25 cellular contexts compared by ENCODE assay signal in the genomic region with DNA sequence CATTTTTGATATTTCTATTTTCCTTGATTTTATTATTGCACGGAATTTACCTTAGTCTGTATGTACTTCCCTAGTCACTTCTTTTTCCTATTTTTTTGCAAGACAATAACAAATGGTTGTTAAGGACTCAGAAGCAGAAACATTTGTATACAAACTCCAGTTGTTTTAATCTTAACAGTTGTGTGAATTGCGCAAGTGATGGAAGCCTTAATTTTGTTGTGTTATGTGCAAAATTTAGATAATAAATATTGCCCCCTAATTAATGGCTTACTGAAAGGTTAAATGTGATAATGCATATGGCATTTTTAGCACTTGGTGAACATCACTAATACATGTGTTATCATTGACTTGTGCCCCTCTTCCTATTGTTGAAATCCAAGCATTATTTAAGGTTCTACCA.
A peak's percentile ranks its signal among the peaks of the same experiment; 100 is the strongest.
DNase-seq lines count a peak whose midpoint lies in the region; ATAC-seq, FAIRE-seq and TF ChIP-seq lines count a peak whose summit lies in the region.
"Had no signal": no experiment of that assay in that cellular context is flagged by ENCODE, and none has a peak within 500 bp of the region (broad histone marks: within the 10 kb centered on the region; RNA-seq: fewer than 3 reads in every experiment).

No MANE protein-coding gene starts in this region.

- H3K9me3 Mint-ChIP-seq in GM23338 = peaks cover 4% of the 10 kb centered on the region
- no peaks in the 10 kb centered on the region for H3K9me3 Mint-ChIP-seq in activated T-helper 1 cell treated with anti-CD3 and anti-CD28 coated beads, Interleukin-12 subunit alpha, Interleukin-12 subunit beta, Interleukin-2, Interleukin-4 antibody, amounts not matched to agents 30 ng/mL and 10 ng/mL and 1 ng/mL, durations not matched to agents 14 hours and 24 hours and 36 hours

- H3K18ac ChIP-seq in H1 (ENCODE audit: extremely low read depth, low read length) = no peak overlapping the region
- H3K18ac ChIP-seq in mesenchymal stem cell (ENCODE audit: low read depth in 1 of 2, low read length in 2 of 2) = no peak overlapping the region

- no peaks in the 10 kb centered on the region for H3K36me3 ChIP-seq in GM23338 (ENCODE audit: insufficient read depth)
- H3K36me3 ChIP-seq in H1 (ENCODE audit: control insufficient read depth in 2 of 4, insufficient read depth in 4 of 4, low read length in 3 of 4) = no peaks in the 10 kb centered on the region
- H3K36me3 ChIP-seq in mesenchymal stem cell (ENCODE audit: control insufficient read depth in 1 of 2, insufficient read depth in 2 of 2, low read depth in 1 of 2, low read length in 2 of 2) = no peaks in the 10 kb centered on the region
- no peaks in the 10 kb centered on the region for H3K36me3 ChIP-seq in upper lobe of right lung
- H3K36me3 ChIP-seq: BLaER1 treated with 17β-estradiol and CSF1 and Interleukin-3, amounts not matched to agents 10 nM and 100 nM had no signal

- H3K27me3 ChIP-seq in GM23338 (ENCODE audit: insufficient read depth) (no peaks in the 10 kb centered on the region), H1 (replicated peaks in 1 of 4; ENCODE audit: control insufficient read depth in 3 of 4, extremely low read depth in 1 of 4, insufficient read depth in 3 of 4, low read length in 3 of 4) (no peaks in the 10 kb centered on the region), mesenchymal stem cell (ENCODE audit: control insufficient read depth in 1 of 2, insufficient read depth in 1 of 2, low read length in 2 of 2) (no peaks in the 10 kb centered on the region), upper lobe of right lung (no peaks in the 10 kb centered on the region)
- H3K27me3 ChIP-seq: BLaER1 treated with 17β-estradiol and CSF1 and Interleukin-3, amounts not matched to agents 10 nM and 100 nM had no signal

- H3K14ac ChIP-seq in H1 (ENCODE audit: insufficient read length) (no peak overlapping the region), mesenchymal stem cell (ENCODE audit: low read length in 2 of 2) (no peak overlapping the region)

- no peaks in the 10 kb centered on the region for H3F3A ChIP-seq in GM23338 (replicated peaks; ENCODE audit: low read depth)

- FAIRE-seq in H1 (lab: Jason Lieb, UNC) = no peak
- FAIRE-seq: A549, D721Med, GM12878, GM12892, GM18507 had no signal

- CTCF ChIA-PET in H1 (lab: Charles Lee; ENCODE audit: partially characterized antibody) = no interaction called here

- H3K36me3 Mint-ChIP-seq in GM23338 (ENCODE audit: low read depth) = peaks cover 6% of the 10 kb centered on the region
- H3K36me3 Mint-ChIP-seq in activated T-helper 1 cell treated with anti-CD3 and anti-CD28 coated beads, Interleukin-12 subunit alpha, Interleukin-12 subunit beta, Interleukin-2, Interleukin-4 antibody, amounts not matched to agents 30 ng/mL and 10 ng/mL and 1 ng/mL, durations not matched to agents 14 hours and 24 hours and 36 hours (ENCODE audit: low read depth) = no peaks in the 10 kb centered on the region
- H3K36me3 Mint-ChIP-seq: CD8-positive, alpha-beta T cell had no signal

- H3K4ac ChIP-seq in H1 (replicated peaks; ENCODE audit: insufficient read length, low read depth, low read length) (no peak overlapping the region), mesenchymal stem cell (ENCODE audit: low read depth in 1 of 2, low read length in 2 of 2) (no peak overlapping the region)

- H4K20me1 ChIP-seq in GM23338 (replicated peaks; ENCODE audit: insufficient read depth) = no peaks in the 10 kb centered on the region
- no peaks in the 10 kb centered on the region for H4K20me1 ChIP-seq in H1 (replicated peaks in 1 of 2; ENCODE audit: control insufficient read depth in 1 of 2, insufficient read depth in 2 of 2, low read length in 2 of 2)
- H4K20me1 ChIP-seq: BLaER1 treated with 17β-estradiol and CSF1 and Interleukin-3, amounts not matched to agents 10 nM and 100 nM had no signal

- POLR2A ChIA-PET in H1 (lab: Charles Lee; ENCODE audit: partially characterized antibody) = no interaction called here

- H3K9me3 ChIP-seq in H1 (ENCODE audit: insufficient read depth in 2 of 2, low read depth in 1 of 2, low read length in 1 of 2) = no peaks in the 10 kb centered on the region
- no peaks in the 10 kb centered on the region for H3K9me3 ChIP-seq in mesenchymal stem cell (ENCODE audit: control insufficient read depth, low read length)
- no peaks in the 10 kb centered on the region for H3K9me3 ChIP-seq in upper lobe of right lung
- H3K9me3 ChIP-seq: A549, Caco-2 had no signal

- H3K9ac ChIP-seq in H1 (replicated peaks in 1 of 4; ENCODE audit: extremely low read depth in 1 of 4, low read depth in 3 of 4, low read length in 3 of 4) = no peak overlapping the region
- H3K9ac ChIP-seq in mesenchymal stem cell (ENCODE audit: low read length) = no peak overlapping the region
- H3K9ac ChIP-seq: BLaER1 treated with 17β-estradiol and CSF1 and Interleukin-3, amounts not matched to agents 10 nM and 100 nM had no signal

- peak overlapping the region; percentile 22; the same call in 1 of the 2 replicates for H3K27ac Mint-ChIP-seq in GM23338
- no peak overlapping the region for H3K27ac Mint-ChIP-seq in activated T-helper 1 cell treated with anti-CD3 and anti-CD28 coated beads, Interleukin-12 subunit alpha, Interleukin-12 subunit beta, Interleukin-2, Interleukin-4 antibody, amounts not matched to agents 30 ng/mL and 10 ng/mL and 1 ng/mL, durations not matched to agents 14 hours and 24 hours and 36 hours
- H3K27ac Mint-ChIP-seq: B cell; CD4-positive, alpha-beta T cell; CD8-positive, alpha-beta T cell had no signal

- TF ChIP-seq CTCF in GM23338 (conservative IDR thresholded peaks at IDR 0.05; ENCODE audit: low read depth in 2 of 2) = no peak
- TF ChIP-seq CTCF in H1 (IDR thresholded peaks at IDR 0.05; ENCODE audit: control extremely low read depth in 1 of 3, insufficient read depth in 1 of 3, low read depth in 1 of 3, low read length in 3 of 3) = no peak
- TF ChIP-seq CTCF in upper lobe of right lung (IDR thresholded peaks at IDR 0.05) = no peak

- H2BK12ac ChIP-seq in H1 (ENCODE audit: low read depth, low read length) = no peak overlapping the region
- H2BK12ac ChIP-seq in mesenchymal stem cell (ENCODE audit: low read length in 2 of 2) = no peak overlapping the region

- no peak overlapping the region for H4K5ac ChIP-seq in H1 (ENCODE audit: insufficient read length, low read depth, low read length)

- WGBS in H1 (ENCODE audit: extremely low coverage in 1 of 2, insufficient coverage in 1 of 2, insufficient read length in 1 of 2, insufficient replicate concordance in 2 of 2, low coverage in 1 of 2, low lambda C conversion rate in 2 of 2, missing lambda C conversion rate in 1 of 2), 2 experiments = 81% methylated on average over 2 of the region's 2 CpGs; no CpG with 5 or more reads in 1 of the 2 experiments
- no CpG with 5 or more reads among the region's 2 CpGs for WGBS in mesenchymal stem cell

- H2BK15ac ChIP-seq in H1 (ENCODE audit: low read length) (no peak overlapping the region), mesenchymal stem cell (ENCODE audit: low read depth, poor library complexity, severe bottlenecking) (no peak overlapping the region)

- H3K79me2 ChIP-seq in GM23338 (replicated peaks; ENCODE audit: insufficient read depth) (no peaks in the 10 kb centered on the region), H1 (ENCODE audit: control insufficient read depth in 1 of 2, insufficient read depth in 2 of 2, low read length in 2 of 2) (no peaks in the 10 kb centered on the region)

- H2AK5ac ChIP-seq in H1 (ENCODE audit: low read depth, low read length) (no peak overlapping the region), mesenchymal stem cell (ENCODE audit: low read length, severe bottlenecking) (no peak overlapping the region)

- H3K4me2 ChIP-seq in GM23338 (no peak overlapping the region), H1 (ENCODE audit: insufficient read depth in 1 of 2, low read depth in 2 of 2, low read length in 2 of 2) (no peak overlapping the region), mesenchymal stem cell (ENCODE audit: low read length, poor library complexity, severe bottlenecking) (no peak overlapping the region)
- H3K4me2 ChIP-seq: A549; BLaER1 treated with 17β-estradiol and CSF1 and Interleukin-3, amounts not matched to agents 10 nM and 100 nM had no signal

- no peak for TF ChIP-seq POLR2A in H1 (IDR thresholded peaks at IDR 0.05; ENCODE audit: control extremely low read depth in 1 of 2, low read depth in 2 of 2, low read length in 2 of 2)

- H3K79me1 ChIP-seq in H1 (ENCODE audit: low read depth, low read length) = no peaks in the 10 kb centered on the region
- no peaks in the 10 kb centered on the region for H3K79me1 ChIP-seq in mesenchymal stem cell (replicated peaks; ENCODE audit: low read length, poor library complexity, severe bottlenecking)

- no peaks in the 10 kb centered on the region for H3K4me1 ChIP-seq in GM23338 (ENCODE audit: insufficient read depth)
- H3K4me1 ChIP-seq in H1 (replicated peaks in 1 of 4; ENCODE audit: control insufficient read depth in 3 of 4, insufficient read depth in 4 of 4, low read length in 3 of 4) = no peaks in the 10 kb centered on the region
- H3K4me1 ChIP-seq in mesenchymal stem cell (ENCODE audit: control insufficient read depth, insufficient read depth, low read depth, low read length) = no peaks in the 10 kb centered on the region
- H3K4me1 ChIP-seq in upper lobe of right lung = no peaks in the 10 kb centered on the region
- H3K4me1 ChIP-seq: A549; BLaER1 treated with 17β-estradiol and CSF1 and Interleukin-3, amounts not matched to agents 10 nM and 100 nM; Caco-2 had no signal

- H3K9me2 ChIP-seq in GM23338 (ENCODE audit: insufficient read depth) = no peaks in the 10 kb centered on the region

- no peaks in the 10 kb centered on the region for H3K27me3 Mint-ChIP-seq in GM23338 (ENCODE audit: insufficient read depth, low read depth, poor library complexity)
- no peaks in the 10 kb centered on the region for H3K27me3 Mint-ChIP-seq in activated T-helper 1 cell treated with anti-CD3 and anti-CD28 coated beads, Interleukin-12 subunit alpha, Interleukin-12 subunit beta, Interleukin-2, Interleukin-4 antibody, amounts not matched to agents 30 ng/mL and 10 ng/mL and 1 ng/mL, durations not matched to agents 14 hours and 24 hours and 36 hours (ENCODE audit: insufficient read depth)
- H3K27me3 Mint-ChIP-seq: B cell; CD4-positive, alpha-beta T cell had no signal

- H2BK5ac ChIP-seq in H1 (ENCODE audit: low read depth, low read length) = no peak overlapping the region
- no peak overlapping the region for H2BK5ac ChIP-seq in mesenchymal stem cell (ENCODE audit: low read depth, low read length, poor library complexity, severe bottlenecking)

- intact Hi-C loops in activated T-helper 1 cell treated with anti-CD3 and anti-CD28 coated beads, Interleukin-12 subunit alpha, Interleukin-12 subunit beta, Interleukin-2, Interleukin-4 antibody, amounts not matched to agents 30 ng/mL and 10 ng/mL and 1 ng/mL, durations not matched to agents 14 hours and 24 hours and 36 hours (cut with micrococcal nuclease) = no loop called here
- intact Hi-C loops in upper lobe of right lung (cut with DNase I) = no loop called here

- H3K4me3 Mint-ChIP-seq in GM23338 = no peak overlapping the region
- H3K4me3 Mint-ChIP-seq in activated T-helper 1 cell treated with anti-CD3 and anti-CD28 coated beads, Interleukin-12 subunit alpha, Interleukin-12 subunit beta, Interleukin-2, Interleukin-4 antibody, amounts not matched to agents 30 ng/mL and 10 ng/mL and 1 ng/mL, durations not matched to agents 14 hours and 24 hours and 36 hours = no peak overlapping the region
- H3K4me3 Mint-ChIP-seq: B cell; CD4-positive, alpha-beta T cell; CD8-positive, alpha-beta T cell had no signal

- H4K8ac ChIP-seq in H1 (ENCODE audit: extremely low read depth, insufficient read depth, low read length) (no peak overlapping the region), mesenchymal stem cell (ENCODE audit: low read length) (no peak overlapping the region)

- no peak for DNase-seq in GM23338 (ENCODE audit: low spot score)
- no peak for DNase-seq in H1 (ENCODE audit: low read depth in 1 of 2, low spot score in 2 of 2)
- DNase-seq in mesenchymal stem cell = peak; percentile 37
- no peak for DNase-seq in activated T-cell treated with anti-CD3 and anti-CD28 coated beads, Interleukin-2, amount 50 U/mL, for 1 hour
- DNase-seq in activated T-helper 1 cell treated with anti-CD3 and anti-CD28 coated beads, Interleukin-12 subunit alpha, Interleukin-12 subunit beta, Interleukin-2, Interleukin-4 antibody, amounts not matched to agents 30 ng/mL and 10 ng/mL and 1 ng/mL, durations not matched to agents 14 hours and 24 hours and 36 hours (ENCODE audit: low spot score) = no peak
- DNase-seq in upper lobe of right lung = no peak
- DNase-seq: AML-193; Caco-2; Calu3; CD4-positive, alpha-beta T cell; CD8-positive, alpha-beta T cell; DND-41; EL; GDM1 had no signal

- no peak for TF ChIP-seq RAD21 in Ishikawa (IDR thresholded peaks at IDR 0.05; ENCODE audit: low read depth)
- TF ChIP-seq RAD21 in H1 (IDR thresholded peaks at IDR 0.05 in 1 of 2, conservative IDR thresholded peaks at IDR 0.05 in 1 of 2; ENCODE audit: low read depth in 2 of 2, low read length in 2 of 2) = no peak

- no peak overlapping the region for H3K4me3 ChIP-seq in GM23338
- no peak overlapping the region for H3K4me3 ChIP-seq in H1 (ENCODE audit: extremely low read depth in 1 of 4, insufficient read depth in 2 of 4, low read depth in 3 of 4, low read length in 4 of 4)
- H3K4me3 ChIP-seq in mesenchymal stem cell (ENCODE audit: insufficient read depth in 1 of 2, low read depth in 1 of 2, low read length in 2 of 2) = no peak overlapping the region
- H3K4me3 ChIP-seq in upper lobe of right lung = no peak overlapping the region
- H3K4me3 ChIP-seq: A549; BLaER1 treated with 17β-estradiol and CSF1 and Interleukin-3, amounts not matched to agents 10 nM and 100 nM; GM12878 had no signal

- no peak overlapping the region for H2BK120ac ChIP-seq in H1 (replicated peaks; ENCODE audit: low read depth, low read length)
- H2BK120ac ChIP-seq in mesenchymal stem cell (ENCODE audit: low read depth, low read length) = no peak overlapping the region

- H4K91ac ChIP-seq in H1 (replicated peaks; ENCODE audit: insufficient read length, low read length) (no peak overlapping the region), mesenchymal stem cell (ENCODE audit: low read length) (no peak overlapping the region)

- H2AFZ ChIP-seq in GM23338 (no peak overlapping the region), H1 (ENCODE audit: low read length) (no peak overlapping the region), mesenchymal stem cell (ENCODE audit: low read depth, low read length) (no peak overlapping the region)

- no peak overlapping the region for H3K23ac ChIP-seq in H1 (ENCODE audit: insufficient read length)
- H3K23ac ChIP-seq in mesenchymal stem cell (ENCODE audit: low read length in 2 of 2) = no peak overlapping the region

- H3K27ac ChIP-seq in GM23338 (ENCODE audit: low read depth) (no peak overlapping the region), H1 (ENCODE audit: low read depth, low read length) (no peak overlapping the region), mesenchymal stem cell (ENCODE audit: low read length, poor library complexity, severe bottlenecking) (no peak overlapping the region), upper lobe of right lung (no peak overlapping the region)
- H3K27ac ChIP-seq: 22Rv1; A549; BLaER1 treated with 17β-estradiol and CSF1 and Interleukin-3, amounts not matched to agents 10 nM and 100 nM; C4-2B had no signal

- no peak overlapping the region for H2BK20ac ChIP-seq in H1 (ENCODE audit: low read length)

- peaks cover 6% of the 10 kb centered on the region; the same call in 2 of the 3 replicates for H3K4me1 Mint-ChIP-seq in GM23338
- H3K4me1 Mint-ChIP-seq in activated T-helper 1 cell treated with anti-CD3 and anti-CD28 coated beads, Interleukin-12 subunit alpha, Interleukin-12 subunit beta, Interleukin-2, Interleukin-4 antibody, amounts not matched to agents 30 ng/mL and 10 ng/mL and 1 ng/mL, durations not matched to agents 14 hours and 24 hours and 36 hours (ENCODE audit: low read depth) = no peaks in the 10 kb centered on the region
- H3K4me1 Mint-ChIP-seq: B cell had no signal

- TF ChIP-seq EP300 in Ishikawa (IDR thresholded peaks at IDR 0.05; ENCODE audit: borderline replicate concordance) (no peak), H1 (IDR thresholded peaks at IDR 0.05; ENCODE audit: borderline replicate concordance in 1 of 2, low read depth in 2 of 2, low read length in 2 of 2) (no peak)

- no peaks in the 10 kb centered on the region for H3K23me2 ChIP-seq in H1 (ENCODE audit: low read depth, low read length)

- no peak overlapping the region for H3K56ac ChIP-seq in H1 (replicated peaks; ENCODE audit: insufficient read length, low read depth, low read length)

- ATAC-seq in GM23338 (no peak), upper lobe of right lung (no peak), HG03135 (IDR thresholded peaks at IDR 0.05; ENCODE audit: unreplicated experiment) (no peak)
- ATAC-seq: A549; CD8-positive, alpha-beta T cell; GM12878 had no signal
